12 cellular contexts compared by ENCODE assay signal in the genomic region with DNA sequence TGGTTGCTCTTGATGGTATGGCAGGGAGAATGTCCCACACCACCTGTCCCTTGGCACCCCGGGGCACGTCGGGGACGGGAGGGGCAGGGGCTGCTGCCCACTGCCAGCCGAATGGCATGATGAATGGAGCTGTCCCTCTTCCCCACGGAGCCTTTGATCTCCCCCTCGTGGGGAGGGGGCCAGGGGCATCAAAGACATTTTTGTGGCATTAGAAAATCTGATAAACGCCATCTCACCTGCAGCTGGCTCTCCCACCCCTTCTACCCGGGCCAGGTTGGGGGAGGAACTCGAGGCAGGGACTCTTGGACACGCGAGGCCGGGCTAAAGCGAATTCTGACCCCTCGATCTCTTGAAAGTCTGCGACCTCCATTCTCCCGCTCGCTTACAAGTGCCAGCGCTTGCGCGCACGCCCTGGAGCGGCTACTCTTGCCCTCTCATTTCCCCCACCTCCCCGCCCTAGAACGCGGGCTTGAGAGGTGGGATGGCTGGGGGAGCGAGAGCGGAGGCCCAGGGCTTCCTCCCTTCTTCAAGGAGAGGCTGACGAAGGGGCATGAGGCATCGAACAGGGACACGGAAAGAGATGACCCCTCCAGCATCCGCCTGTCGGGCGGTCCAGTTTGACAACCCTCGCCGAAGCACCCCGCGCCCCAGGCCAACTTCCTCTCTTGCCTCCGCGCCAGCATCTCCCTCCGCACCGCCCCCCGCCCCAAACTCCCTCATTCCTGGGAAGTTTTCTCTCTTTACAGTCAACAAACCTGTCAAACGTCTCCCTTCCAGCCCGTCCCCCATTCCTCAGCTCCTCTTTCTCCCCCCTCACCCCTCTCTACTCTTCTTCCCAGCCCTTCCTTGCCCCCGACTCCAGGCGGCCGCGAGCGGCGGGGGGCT. TPM values are rescaled to one million over a fixed set of nuclear protein-coding genes. Genes with fewer than 3 reads are reported as not detected.
DNase-seq lines count a peak whose midpoint lies in the region; ATAC-seq and TF ChIP-seq lines count a peak whose summit lies in the region.
"Had no signal": no experiment of that assay in that cellular context is flagged by ENCODE, and none has a peak within 500 bp of the region (broad histone marks: within the 10 kb centered on the region; RNA-seq: fewer than 3 reads in every experiment).

No MANE protein-coding gene starts in this region.

- H3K4me3 ChIP-seq in CD8-positive, alpha-beta memory T cell (ENCODE audit: low read length), result no peak overlapping the region
- peak overlapping the region; percentile 31 for H3K4me3 ChIP-seq in NT2/D1 (ENCODE audit: insufficient read length, low read depth)
- H3K4me3 ChIP-seq in esophagus squamous epithelium, result peak overlapping the region; percentile 20 to 64 (median 40)
- peak overlapping the region; percentile 33 for H3K4me3 ChIP-seq in rectal smooth muscle tissue (ENCODE audit: low read length)

- H3K36me3 ChIP-seq in CD8-positive, alpha-beta memory T cell (ENCODE audit: insufficient read depth, low read length), result no peaks in the 10 kb centered on the region
- no peaks in the 10 kb centered on the region for H3K36me3 ChIP-seq in NT2/D1 (ENCODE audit: insufficient read depth, insufficient read length, low read length)
- no peaks in the 10 kb centered on the region for H3K36me3 ChIP-seq in esophagus squamous epithelium
- H3K36me3 ChIP-seq in rectal smooth muscle tissue (ENCODE audit: control insufficient read depth, insufficient read depth, low read length), result no peaks in the 10 kb centered on the region
- H3K36me3 ChIP-seq: colonic mucosa had no signal

- CTCF ChIA-PET in CD8-positive, alpha-beta memory T cell (lab: Charles Lee), result interaction anchor here (1.1 to 4.9 kb wide), 4 partner anchors 17 to 121 kb away, joined by 3 to 28 read pairs (median 6); a partner anchor contains a TSS

- no peak for TF ChIP-seq POLR2A in esophagus squamous epithelium (IDR thresholded peaks at IDR 0.05)

- intact Hi-C loops in esophagus squamous epithelium (cut with DNase I), result no loop called here

- no peak for DNase-seq in CD8-positive, alpha-beta memory T cell
- no peak for DNase-seq in NT2/D1 (ENCODE audit: low read depth, low spot score)
- DNase-seq in esophagus squamous epithelium (lab: John Stamatoyannopoulos, UW), result no peak
- no peak for DNase-seq in H4 (ENCODE audit: low spot score)
- no peak for DNase-seq in activated CD4-positive, alpha-beta T cell treated with anti-CD3 and anti-CD28 coated beads for 1 hour
- no peak for DNase-seq in central memory CD4-positive, alpha-beta T cell
- DNase-seq: colonic mucosa; MM.1S; stimulated activated CD4-positive, alpha-beta T cell treated with anti-CD3 and anti-CD28 coated beads, Interleukin-1b, Interleukin-23, amount 100 ng/mL, for 48 hours had no signal

- POLR2A ChIA-PET in CD8-positive, alpha-beta memory T cell (lab: Charles Lee), result no interaction called here

- H3K9ac ChIP-seq in NT2/D1 (ENCODE audit: insufficient read length, low read depth) (peak overlapping the region; percentile 59), rectal smooth muscle tissue (ENCODE audit: low read length) (no peak overlapping the region)

- no peak overlapping the region for H3K27ac ChIP-seq in CD8-positive, alpha-beta memory T cell (ENCODE audit: low read depth, low read length)
- H3K27ac ChIP-seq in esophagus squamous epithelium (no peak overlapping the region), rectal smooth muscle tissue (ENCODE audit: low read depth, low read length) (no peak overlapping the region)
- H3K27ac ChIP-seq: colonic mucosa had no signal

- H3K4me1 ChIP-seq in CD8-positive, alpha-beta memory T cell (ENCODE audit: insufficient read depth, low read length), result peaks cover 18% of the 10 kb centered on the region
- H3K4me1 ChIP-seq in NT2/D1 (ENCODE audit: insufficient read depth, insufficient read length) (peaks cover 39% of the 10 kb centered on the region), esophagus squamous epithelium (peaks cover 15 to 33% (median 21%) of the 10 kb centered on the region in 3 donors), rectal smooth muscle tissue (ENCODE audit: control insufficient read depth, insufficient read depth, low read length) (no peaks in the 10 kb centered on the region)
- H3K4me1 ChIP-seq: colonic mucosa had no signal

- peak overlapping the region in 1 of 8 donors; percentile 36 for H3K27ac Mint-ChIP-seq in CD8-positive, alpha-beta memory T cell

- no peak for ATAC-seq in HG03521 (IDR thresholded peaks at IDR 0.05; ENCODE audit: unreplicated experiment)
- ATAC-seq: left colon had no signal

- 2 to 41% methylated on average over 8 to 22 of the region's 51 CpGs for WGBS in esophagus squamous epithelium, 2 donors

- H3K4me3 Mint-ChIP-seq in CD8-positive, alpha-beta memory T cell, result peak overlapping the region in 6 of 7 donors; percentile 55 to 80 (median 74)

- peaks cover 38% of the 10 kb centered on the region for H3K27me3 ChIP-seq in CD8-positive, alpha-beta memory T cell (ENCODE audit: insufficient read depth, low read length, poor library complexity, severe bottlenecking)
- peaks cover 78% of the 10 kb centered on the region for H3K27me3 ChIP-seq in NT2/D1 (ENCODE audit: insufficient read depth, insufficient read length)
- H3K27me3 ChIP-seq in esophagus squamous epithelium, result peaks cover 23 to 100% (median 37%) of the 10 kb centered on the region in 4 donors
- H3K27me3 ChIP-seq in rectal smooth muscle tissue (ENCODE audit: control insufficient read depth, insufficient read depth, low read length), result peaks cover 30% of the 10 kb centered on the region

- peaks cover 0 to 2% (median 2%) of the 10 kb centered on the region in 3 donors for H3K36me3 Mint-ChIP-seq in CD8-positive, alpha-beta memory T cell

- TF ChIP-seq CTCF in esophagus squamous epithelium (IDR thresholded peaks at IDR 0.05), result no peak

- H3K27me3 Mint-ChIP-seq in CD8-positive, alpha-beta memory T cell, result peaks cover 74 to 85% of the 10 kb centered on the region in 2 donors

- H3K9me3 Mint-ChIP-seq in CD8-positive, alpha-beta memory T cell, result no peaks in the 10 kb centered on the region

- peaks cover 18 to 32% (median 24%) of the 10 kb centered on the region in 3 donors for H3K4me1 Mint-ChIP-seq in CD8-positive, alpha-beta memory T cell

- no peaks in the 10 kb centered on the region for H3K9me3 ChIP-seq in CD8-positive, alpha-beta memory T cell (ENCODE audit: low read length)
- no peaks in the 10 kb centered on the region for H3K9me3 ChIP-seq in NT2/D1 (ENCODE audit: insufficient read depth, low read length)
- no peaks in the 10 kb centered on the region for H3K9me3 ChIP-seq in esophagus squamous epithelium
- H3K9me3 ChIP-seq: colonic mucosa had no signal

RNA-seq across cellular contexts. Expression of a gene that starts 0.7 kb away (rescaled TPM):
- total RNA-seq in CD8-positive, alpha-beta memory T cell, result under 1 TPM; 0.27 to 0.42 TPM
- polyA plus RNA-seq in CD8-positive, alpha-beta memory T cell, result 0.39 TPM
- total RNA-seq in esophagus squamous epithelium, result under 1 TPM in 2 of 4 donors, not detected in 2; 0.73 to 0.76 TPM
- total RNA-seq in H4 (2014; rRNA removed; shearing (Covaris generic)), result 0.21 and 2.1 TPM in 2 replicates

RNA-seq across cellular contexts. Expression of a gene that starts 21.7 kb away (rescaled TPM):
- 1 to 10 TPM; 1.0 to 1.5 TPM for total RNA-seq in CD8-positive, alpha-beta memory T cell
- 1.1 TPM for polyA plus RNA-seq in CD8-positive, alpha-beta memory T cell
- 10 to 100 TPM in 2 of 4 donors, 1 to 10 TPM in 2; 8.0 to 19.1 (median 11.9) TPM for total RNA-seq in esophagus squamous epithelium
- total RNA-seq in H4 (2014; rRNA removed; shearing (Covaris generic)), result 0.12 TPM in 1 of 2 replicates, not detected in the other

RNA-seq across cellular contexts. Expression of a gene that starts 27.3 kb away (rescaled TPM):
- total RNA-seq in CD8-positive, alpha-beta memory T cell, result not detected
- polyA plus RNA-seq in CD8-positive, alpha-beta memory T cell, result not detected
- not detected for total RNA-seq in esophagus squamous epithelium
- total RNA-seq in H4 (2014; rRNA removed; shearing (Covaris generic)), result not detected in 2 replicates
- total RNA-seq: colonic mucosa, left colon had no signal
